ENCODE assay signal across 24 cellular contexts in the genomic region with DNA sequence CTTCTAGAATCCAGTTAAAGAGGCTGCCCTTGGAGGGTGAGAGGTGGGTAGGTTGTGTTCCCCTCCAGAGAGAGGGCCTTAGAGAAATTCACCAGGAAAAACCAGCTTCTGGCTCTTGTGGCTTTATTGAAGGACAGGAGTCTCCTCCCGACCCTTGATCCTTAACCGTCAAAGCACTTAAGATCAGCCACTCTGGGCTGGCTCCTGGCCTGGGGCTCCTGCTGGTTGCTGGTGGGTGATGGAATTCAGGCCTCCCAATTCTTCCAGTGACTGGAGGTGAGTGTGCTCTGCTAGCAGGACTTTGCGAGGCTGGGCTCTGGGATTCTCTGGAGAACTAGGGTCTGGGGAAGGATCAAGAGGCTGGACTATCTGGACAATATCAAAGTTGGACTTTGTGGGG.
"Had no signal": no experiment of that assay in that cellular context is flagged by ENCODE, and none has a peak within 500 bp of the region (broad histone marks: within the 10 kb centered on the region; RNA-seq: fewer than 3 reads in every experiment).

No MANE protein-coding gene starts in this region.

- H3K4me3 Mint-ChIP-seq: activated CD4-positive, alpha-beta memory T cell treated with anti-CD3 and anti-CD28 coated beads, Interleukin-2, amount 10 ng/mL, durations not matched to agents 7 days and 5 days; activated CD4-positive, alpha-beta T cell treated with anti-CD3 and anti-CD28 coated beads for 36 hours; activated naive CD4-positive, alpha-beta T cell treated with anti-CD3 and anti-CD28 coated beads for 36 hours; activated naive CD8-positive, alpha-beta T cell; activated T-helper 17 cell treated with anti-CD3 and anti-CD28 coated beads, Interleukin-2, amount 50 U/mL, for 72 hours; brain; T-cell had no signal

- H3K27me3 Mint-ChIP-seq: activated CD4-positive, alpha-beta memory T cell treated with anti-CD3 and anti-CD28 coated beads, Interleukin-2, amount 10 ng/mL, durations not matched to agents 7 days and 5 days; activated naive CD8-positive, alpha-beta T cell; brain had no signal

- ATAC-seq: activated CD4-positive, alpha-beta T cell treated with anti-CD3 and anti-CD28 coated beads for 36 hours; activated T-helper 17 cell treated with anti-CD3 and anti-CD28 coated beads, Interleukin-2, amount 50 U/mL, for 72 hours; T-cell had no signal

- H3K27ac Mint-ChIP-seq: activated CD4-positive, alpha-beta memory T cell treated with anti-CD3 and anti-CD28 coated beads, Interleukin-2, amount 10 ng/mL, durations not matched to agents 7 days and 5 days; activated CD4-positive, alpha-beta T cell treated with anti-CD3 and anti-CD28 coated beads for 36 hours; activated naive CD4-positive, alpha-beta T cell treated with anti-CD3 and anti-CD28 coated beads for 36 hours; activated naive CD8-positive, alpha-beta T cell; activated T-helper 17 cell treated with anti-CD3 and anti-CD28 coated beads, Interleukin-2, amount 50 U/mL, for 72 hours; brain; T-cell had no signal

- H3K4me1 Mint-ChIP-seq: activated CD4-positive, alpha-beta memory T cell treated with anti-CD3 and anti-CD28 coated beads, Interleukin-2, amount 10 ng/mL, durations not matched to agents 7 days and 5 days; activated CD4-positive, alpha-beta T cell treated with anti-CD3 and anti-CD28 coated beads for 36 hours; activated T-helper 17 cell treated with anti-CD3 and anti-CD28 coated beads, Interleukin-2, amount 50 U/mL, for 72 hours; brain; T-cell had no signal

- H3K27ac ChIP-seq: Peyer's patch, RWPE1, WERI-Rb-1 had no signal

- H3K9me3 ChIP-seq: Peyer's patch had no signal

- H3K4me3 ChIP-seq: Peyer's patch had no signal

- H3K36me3 ChIP-seq: Peyer's patch, WERI-Rb-1 had no signal

- DNase-seq: activated CD4-positive, alpha-beta memory T cell treated with anti-CD3 and anti-CD28 coated beads, Interleukin-2, amount 10 ng/mL, durations not matched to agents 7 days and 5 days; activated CD4-positive, alpha-beta T cell treated with anti-CD3 and anti-CD28 coated beads for 36 hours; activated CD4-positive, alpha-beta T cell treated with anti-CD3 and anti-CD28 coated beads, Interleukin-2, amount 50 U/mL, for 1 hour; activated gamma-delta T cell; activated naive CD4-positive, alpha-beta T cell treated with anti-CD3 and anti-CD28 coated beads for 36 hours; activated T-cell treated with anti-CD3 and anti-CD28 coated beads for 4 hours; activated T-cell treated with anti-CD3 and anti-CD28 coated beads, Interleukin-2, amount 50 U/mL, for 48 hours; amygdala; Kasumi-1; KBM-7; NCI-H1105 treated with DMSO at 0.1 percent for 48 hours; NCI-H146; NCI-H187 treated with DMSO at 0.1 percent for 48 hours; NCI-H2081 treated with DMSO at 0.1 percent for 48 hours; NCI-H446; NCI-H524; Peyer's patch; SHP77; T-cell; WERI-Rb-1 had no signal

- H3K27me3 ChIP-seq: Peyer's patch had no signal

- H3K9me3 Mint-ChIP-seq: activated CD4-positive, alpha-beta memory T cell treated with anti-CD3 and anti-CD28 coated beads, Interleukin-2, amount 10 ng/mL, durations not matched to agents 7 days and 5 days; activated naive CD4-positive, alpha-beta T cell treated with anti-CD3 and anti-CD28 coated beads for 36 hours; activated T-helper 17 cell treated with anti-CD3 and anti-CD28 coated beads, Interleukin-2, amount 50 U/mL, for 72 hours; T-cell had no signal

- H3K36me3 Mint-ChIP-seq: activated naive CD8-positive, alpha-beta T cell; brain; T-cell had no signal
